Comparison of ENCODE assay signal across 9 cellular contexts in genomic region chr1:234969011-234969441, GRCh38.
DNase-seq lines count a peak whose midpoint lies in the region; ATAC-seq, FAIRE-seq and TF ChIP-seq lines count a peak whose summit lies in the region.
"Had no signal": no experiment of that assay in that cellular context is flagged by ENCODE, and none has a peak within 500 bp of the region (broad histone marks: within the 10 kb centered on the region; RNA-seq: fewer than 3 reads in every experiment).

No MANE protein-coding gene starts in this region.

- no TSS peak for BruUV-seq in mammary epithelial cell (replicated peaks; lab: Mats Ljungman, UMichigan)

- peaks cover 28% of the 10 kb centered on the region for H3K4me1 ChIP-seq in mammary epithelial cell (ENCODE audit: insufficient read depth, low read length)
- peaks cover 50% of the 10 kb centered on the region for H3K4me1 ChIP-seq in osteoblast (ENCODE audit: insufficient read depth, low read length)

- TF ChIP-seq CTCF in AG04450 (IDR thresholded peaks at IDR 0.05; ENCODE audit: low read depth, low read length) = no peak
- no peak for TF ChIP-seq CTCF in mammary epithelial cell (conservative IDR thresholded peaks at IDR 0.05 in 1 of 2, IDR thresholded peaks at IDR 0.05 in 1 of 2; ENCODE audit: extremely low read depth in 1 of 2, insufficient read depth in 1 of 2, low read depth in 1 of 2, low read length in 2 of 2)
- TF ChIP-seq CTCF in osteoblast (IDR thresholded peaks at IDR 0.05; ENCODE audit: extremely low read depth, low read depth, low read length) = no peak

- H2AFZ ChIP-seq in mammary epithelial cell (ENCODE audit: low read depth, low read length) = no peak overlapping the region
- H2AFZ ChIP-seq in osteoblast (ENCODE audit: low read length) = no peak overlapping the region

- dilution Hi-C loops in mammary epithelial cell (cut with HindIII; ENCODE audit: low sequenced_read_pairs) = no loop called here

- H3K79me2 ChIP-seq in mammary epithelial cell (ENCODE audit: insufficient read depth, low read length) (no peaks in the 10 kb centered on the region), osteoblast (ENCODE audit: insufficient read depth, low read length) (no peaks in the 10 kb centered on the region)

- peak overlapping the region; percentile 100 for H3K27ac ChIP-seq in AG04450 (ENCODE audit: low read depth, low read length)
- H3K27ac ChIP-seq in mammary epithelial cell (ENCODE audit: insufficient read depth, low read depth, low read length) = no peak overlapping the region
- H3K27ac ChIP-seq in osteoblast (ENCODE audit: low read depth, low read length) = peak overlapping the region; percentile 95

- H3K9me3 ChIP-seq in AG04450 (ENCODE audit: control insufficient read depth, insufficient read depth, low read length) = no peaks in the 10 kb centered on the region
- no peaks in the 10 kb centered on the region for H3K9me3 ChIP-seq in mammary epithelial cell (replicated peaks; ENCODE audit: insufficient read depth, low read length)
- no peaks in the 10 kb centered on the region for H3K9me3 ChIP-seq in osteoblast (ENCODE audit: low read depth, low read length)

- H3K9ac ChIP-seq in mammary epithelial cell (ENCODE audit: insufficient read depth, low read length) = no peak overlapping the region

- H3K4me2 ChIP-seq in mammary epithelial cell (ENCODE audit: insufficient read depth, low read depth, low read length) = peak overlapping the region; percentile 2
- peak overlapping the region; percentile 83 for H3K4me2 ChIP-seq in osteoblast (ENCODE audit: insufficient read depth, low read length)

- H3K27me3 ChIP-seq in AG04450 (ENCODE audit: control insufficient read depth, insufficient read depth, low read length) (no peaks in the 10 kb centered on the region), mammary epithelial cell (ENCODE audit: insufficient read depth, low read length) (no peaks in the 10 kb centered on the region), osteoblast (ENCODE audit: insufficient read depth, low read length) (no peaks in the 10 kb centered on the region)

- no peak for FAIRE-seq in RCC 7860 (lab: Jason Lieb, UNC)

- DNase-seq in AG04450 (ENCODE audit: low read depth, low spot score) (no peak), MV-4-11 (lab: John Stamatoyannopoulos, UW) (peak; percentile 23), mammary epithelial cell (no peak), osteoblast (ENCODE audit: insufficient read length, low spot score, missing footprints) (no peak), RCC 7860 (ENCODE audit: low spot score) (no peak), NAMALWA (ENCODE audit: low spot score) (no peak), NCI-H1105 (lab: John Stamatoyannopoulos, UW) (no peak)
- DNase-seq: activated naive CD4-positive, alpha-beta T cell had no signal

- POLR2A ChIA-PET in AG04450 (lab: Yijun Ruan, JAX) = interaction anchor here (1.3 to 3.4 kb wide), 5 partner anchors 11 to 357 kb away, joined by 3 to 27 read pairs (median 23); partner anchors contain the start of gene IRF2BP2

- intact Hi-C loops in mammary epithelial cell (cut with micrococcal nuclease) = no loop called here

- H3K4me3 ChIP-seq in AG04450 (ENCODE audit: low read depth, low read length) (no peak overlapping the region; the same call in 1 of the 2 replicates), mammary epithelial cell (replicated peaks in 1 of 3; ENCODE audit: insufficient read depth in 1 of 3, low read depth in 2 of 3, low read length in 3 of 3) (no peak overlapping the region), osteoblast (ENCODE audit: insufficient read depth, low read length) (no peak overlapping the region)

- H4K20me1 ChIP-seq in mammary epithelial cell (ENCODE audit: insufficient read depth, low read length) = no peaks in the 10 kb centered on the region
- H4K20me1 ChIP-seq in osteoblast (ENCODE audit: insufficient read depth, low read length) = no peaks in the 10 kb centered on the region

- WGBS in mammary epithelial cell (ENCODE audit: low coverage, missing lambda C conversion rate) = 74% methylated on average over 4 of the region's 4 CpGs

- CTCF ChIA-PET in AG04450 (lab: Charles Lee) (interaction anchor here (1.4 to 2.4 kb wide), 2 partner anchors 114 to 470 kb away, joined by 6 to 14 read pairs; no protein-coding TSS in a partner anchor), mammary epithelial cell (lab: Charles Lee; ENCODE audit: low non-redundant PET) (no interaction called here)

- no peak for ATAC-seq in HG03439 (IDR thresholded peaks at IDR 0.05; ENCODE audit: unreplicated experiment)

- in situ Hi-C loops in mammary epithelial cell (cut with MboI; ENCODE audit: low sequenced_read_pairs in 2 of 2) = no loop called here

- H3K36me3 ChIP-seq in mammary epithelial cell (ENCODE audit: insufficient read depth, low read length) (no peaks in the 10 kb centered on the region), osteoblast (ENCODE audit: insufficient read depth, low read length) (no peaks in the 10 kb centered on the region)
